Comparison of ENCODE assay signal across 8 cellular contexts in the genomic region with DNA sequence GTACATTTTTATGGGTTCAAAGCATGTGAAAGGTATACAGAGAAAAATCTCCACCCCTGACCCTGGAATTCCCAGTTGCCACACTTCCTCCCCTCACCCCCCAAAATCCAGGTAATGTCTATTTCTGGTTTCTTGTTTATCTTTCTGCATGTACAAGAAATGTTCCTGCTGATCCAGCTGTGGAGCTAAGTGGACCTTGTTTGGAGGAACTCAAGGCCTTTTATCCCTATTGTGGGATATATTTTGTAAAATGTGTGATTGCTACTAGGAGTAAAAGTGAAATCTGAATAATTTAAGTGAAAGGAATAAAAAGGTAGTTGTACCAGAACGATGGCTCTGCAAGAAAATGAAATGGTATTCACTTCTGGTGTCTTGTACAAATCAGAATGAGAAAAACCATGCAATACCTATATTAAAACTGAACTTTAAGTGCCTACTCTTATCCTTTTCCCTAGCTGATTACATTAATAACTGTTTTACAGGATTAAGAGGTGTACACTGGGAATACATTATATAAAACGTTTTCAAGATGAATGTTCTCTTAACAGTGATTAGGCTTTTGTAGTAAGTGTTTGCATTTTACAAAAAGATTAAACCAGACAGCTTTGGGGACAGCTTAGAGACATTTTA.
DNase-seq lines count a peak whose midpoint lies in the region; ATAC-seq and TF ChIP-seq lines count a peak whose summit lies in the region.

No MANE protein-coding gene starts in this region.

- no peaks in the 10 kb centered on the region for H3K36me3 ChIP-seq in iPS-15b (ENCODE audit: control insufficient read depth, insufficient read depth, low read length)

- H3K4me1 ChIP-seq in iPS-15b (ENCODE audit: control insufficient read depth, insufficient read depth, low read length): peaks cover 13% of the 10 kb centered on the region

- H3K9me3 ChIP-seq in iPS-15b (ENCODE audit: control insufficient read depth, insufficient read depth, low read length): no peaks in the 10 kb centered on the region

- no peaks in the 10 kb centered on the region for H3K9me3 Mint-ChIP-seq in stimulated activated naive CD8-positive, alpha-beta T cell treated with anti-CD3 and anti-CD28 coated beads, Interleukin-15, amount 100 ng/mL, for 72 hours

- no peak for ATAC-seq in stimulated activated naive CD8-positive, alpha-beta T cell treated with anti-CD3 and anti-CD28 coated beads, Interleukin-15, amount 100 ng/mL, for 72 hours
- no peak for ATAC-seq in HG03457 (IDR thresholded peaks at IDR 0.05; ENCODE audit: unreplicated experiment)

- peaks cover 52% of the 10 kb centered on the region for H3K4me1 Mint-ChIP-seq in stimulated activated naive CD8-positive, alpha-beta T cell treated with anti-CD3 and anti-CD28 coated beads, Interleukin-15, amount 100 ng/mL, for 72 hours

- H3K4me3 Mint-ChIP-seq in stimulated activated naive CD8-positive, alpha-beta T cell treated with anti-CD3 and anti-CD28 coated beads, Interleukin-15, amount 100 ng/mL, for 72 hours: peak overlapping the region; percentile 65 to 97

- no peaks in the 10 kb centered on the region for H3K27me3 ChIP-seq in iPS-15b (ENCODE audit: control insufficient read depth, insufficient read depth, low read length)

- TF ChIP-seq CTCF in WI38 (IDR thresholded peaks at IDR 0.05; ENCODE audit: low read depth, low read length): no peak

- DNase-seq in NCI-H82 (lab: John Stamatoyannopoulos, UW) (peak; percentile 53), NCI-H82 treated with DMSO at 0.1 percent for 48 hours (lab: John Stamatoyannopoulos, UW; ENCODE audit: unreplicated experiment) (no peak), DMS114 treated with DMSO at 0.1 percent for 48 hours (lab: John Stamatoyannopoulos, UW; ENCODE audit: unreplicated experiment) (no peak), foreskin melanocyte (no peak)
- DNase-seq in stimulated activated naive CD8-positive, alpha-beta T cell treated with anti-CD3 and anti-CD28 coated beads, Interleukin-15, amount 100 ng/mL, for 72 hours: no peak

- H3K27ac Mint-ChIP-seq in stimulated activated naive CD8-positive, alpha-beta T cell treated with anti-CD3 and anti-CD28 coated beads, Interleukin-15, amount 100 ng/mL, for 72 hours: peak overlapping the region in 1 of 2 donors; percentile 34

- H3K27me3 Mint-ChIP-seq in stimulated activated naive CD8-positive, alpha-beta T cell treated with anti-CD3 and anti-CD28 coated beads, Interleukin-15, amount 100 ng/mL, for 72 hours: no peaks in the 10 kb centered on the region

- H3K4me3 ChIP-seq in WI38 (ENCODE audit: low read depth, low read length) (peak overlapping the region; percentile 75), iPS-15b (ENCODE audit: low read depth, low read length) (peak overlapping the region; percentile 91)

- no peak overlapping the region for H3K9ac ChIP-seq in iPS-15b (ENCODE audit: low read depth, low read length)
